Comparison of ENCODE assay signal across 15 cellular contexts in the genomic region with DNA sequence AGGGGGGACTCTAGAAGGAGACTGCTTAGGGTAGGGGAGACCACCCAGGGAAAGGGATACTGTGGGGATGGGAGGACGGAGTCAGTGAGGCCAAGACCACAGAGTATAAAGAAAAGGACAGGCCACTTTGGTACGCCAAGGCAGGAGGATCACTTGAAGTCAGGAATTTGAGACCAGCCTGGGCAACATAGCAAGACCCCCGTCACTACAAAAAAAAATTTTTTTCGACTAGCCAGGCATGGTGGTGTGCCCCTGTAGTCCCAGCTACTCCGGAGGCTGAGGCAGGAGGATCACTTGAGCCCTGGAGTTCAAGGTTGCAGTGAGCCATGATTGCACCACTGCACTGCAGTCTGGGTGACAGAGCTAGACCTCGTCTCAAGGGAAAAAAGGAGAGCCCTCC. TPM values are rescaled to one million over a fixed set of nuclear protein-coding genes. Genes with fewer than 3 reads are reported as not detected.
DNase-seq lines count a peak whose midpoint lies in the region; ATAC-seq and TF ChIP-seq lines count a peak whose summit lies in the region.
"Had no signal": no experiment of that assay in that cellular context is flagged by ENCODE, and none has a peak within 500 bp of the region (broad histone marks: within the 10 kb centered on the region; RNA-seq: fewer than 3 reads in every experiment).

No MANE protein-coding gene starts in this region.

- TF ChIP-seq CTCF in WTC11 (IDR thresholded peaks at IDR 0.05) = no peak
- no peak for TF ChIP-seq CTCF in spleen (IDR thresholded peaks at IDR 0.05 in 8 of 11, conservative IDR thresholded peaks at IDR 0.05 in 3 of 11)

- no peaks in the 10 kb centered on the region for H3K36me3 ChIP-seq in spleen
- H3K36me3 ChIP-seq: heart right ventricle, left ventricle myocardium inferior, upper lobe of right lung had no signal

- TF ChIP-seq POLR2A in spleen (IDR thresholded peaks at IDR 0.05) = no peak

- peak overlapping the region in 2 of 8 donors; percentile 48 to 50 for H3K27ac ChIP-seq in spleen
- H3K27ac ChIP-seq: heart right ventricle, left ventricle myocardium inferior, upper lobe of right lung had no signal

- WGBS in spleen, 5 donors = 79 to 91% (median 85%) methylated on average over 6 of the region's 6 CpGs

- no peak for ATAC-seq in activated T-cell treated with anti-CD3 and anti-CD28 coated beads, Interleukin-2, amount 50 U/mL, for 72 hours (replicated peaks in 1 of 2)
- no peak for ATAC-seq in WTC11
- ATAC-seq in HG03439 (IDR thresholded peaks at IDR 0.05; ENCODE audit: unreplicated experiment) = no peak
- ATAC-seq: heart right ventricle had no signal

- CTCF ChIA-PET in WTC11 (lab: Charles Lee) = interaction anchor here (1.0 to 1.3 kb wide), 3 partner anchors 15 to 90 kb away, joined by 3 to 7 read pairs (median 3); no protein-coding TSS in a partner anchor

- peak overlapping the region; percentile 75 to 76 for H3K4me3 Mint-ChIP-seq in activated T-cell treated with anti-CD3 and anti-CD28 coated beads, Interleukin-2, amount 50 U/mL, for 72 hours
- H3K4me3 Mint-ChIP-seq in WTC11 = no peak overlapping the region

- H3K27me3 Mint-ChIP-seq in activated T-cell treated with anti-CD3 and anti-CD28 coated beads, Interleukin-2, amount 50 U/mL, for 72 hours (ENCODE audit: low read depth) = no peaks in the 10 kb centered on the region
- H3K27me3 Mint-ChIP-seq in WTC11 (ENCODE audit: low read depth) = peaks cover 45% of the 10 kb centered on the region

- intact Hi-C loops in spleen (cut with DNase I; ENCODE audit: low total_unique reads) = no loop called here

- peaks cover 0 to 14% (median 11%) of the 10 kb centered on the region in 6 donors for H3K4me1 ChIP-seq in spleen
- H3K4me1 ChIP-seq: heart right ventricle, left ventricle myocardium inferior had no signal

- H3K9me3 Mint-ChIP-seq in activated T-cell treated with anti-CD3 and anti-CD28 coated beads, Interleukin-2, amount 50 U/mL, for 72 hours = no peaks in the 10 kb centered on the region
- no peaks in the 10 kb centered on the region for H3K9me3 Mint-ChIP-seq in WTC11

- H3K27me3 ChIP-seq in spleen (replicated peaks in 1 of 7) = peaks cover 0 to 18% (median 0%) of the 10 kb centered on the region in 7 donors
- H3K27me3 ChIP-seq: upper lobe of right lung had no signal

- peak overlapping the region in 1 of 8 donors; percentile 45 for H3K4me3 ChIP-seq in spleen
- H3K4me3 ChIP-seq: heart right ventricle, left ventricle myocardium inferior, upper lobe of right lung had no signal

- DNase-seq in activated T-cell treated with anti-CD3 and anti-CD28 coated beads, Interleukin-2, amount 50 U/mL, for 72 hours = no peak
- DNase-seq in activated T-cell treated with anti-CD3 and anti-CD28 coated beads, Interleukin-2, amount 50 U/mL, for 48 hours = no peak
- DNase-seq in WTC11 (ENCODE audit: low spot score) = no peak
- DNase-seq in spleen = peak; percentile 18
- no peak for DNase-seq in NCI-H2081 (lab: John Stamatoyannopoulos, UW)
- DNase-seq: caudate nucleus, heart right ventricle, left ventricle myocardium inferior, NCI-H1105, NCI-H446 had no signal

- no peaks in the 10 kb centered on the region for H3K36me3 Mint-ChIP-seq in activated T-cell treated with anti-CD3 and anti-CD28 coated beads, Interleukin-2, amount 50 U/mL, for 72 hours (ENCODE audit: insufficient read depth in 2 of 2)
- H3K36me3 Mint-ChIP-seq in WTC11 = no peaks in the 10 kb centered on the region

- POLR2A ChIA-PET in WTC11 (lab: Charles Lee) = no interaction called here

- H3K4me1 Mint-ChIP-seq in activated T-cell treated with anti-CD3 and anti-CD28 coated beads, Interleukin-2, amount 50 U/mL, for 72 hours (ENCODE audit: low read depth) = peaks cover 17% of the 10 kb centered on the region
- 0 out of 2 replicates have a peak, but pooled peaks cover 2% of the 10 kb centered on the region for H3K4me1 Mint-ChIP-seq in WTC11

- no peaks in the 10 kb centered on the region for H3K9me3 ChIP-seq in spleen
- H3K9me3 ChIP-seq: heart right ventricle, left ventricle myocardium inferior, upper lobe of right lung had no signal

- peak overlapping the region; percentile 39 for H3K27ac Mint-ChIP-seq in activated T-cell treated with anti-CD3 and anti-CD28 coated beads, Interleukin-2, amount 50 U/mL, for 72 hours
- no peak overlapping the region for H3K27ac Mint-ChIP-seq in WTC11

TF ChIP-seq in WTC11, 78 proteins besides CTCF, POLR2A, EP300 and RAD21:
- peak; percentile 89 for TF ChIP-seq ZNF121 (CRISPR knock-in tag; IDR thresholded peaks at IDR 0.05)
- no peak for TF ChIP-seq ZNF416 (CRISPR knock-in tag; IDR thresholded peaks at IDR 0.05)

RNA-seq across cellular contexts. Expression of gene IFNL3, which starts 6.6 kb away (rescaled TPM):
- under 1 TPM in 1 of 2 donors, not detected in 1; 0.53 TPM for total RNA-seq in activated T-cell treated with anti-CD3 and anti-CD28 coated beads, Interleukin-2, amount 50 U/mL, for 72 hours
- not detected in 3 replicates for total RNA-seq in WTC11 (2021)
- total RNA-seq in spleen = not detected
- polyA plus RNA-seq in spleen = not detected
- total RNA-seq: Daoy, H4, heart right ventricle, HT-29, left ventricle myocardium inferior, upper lobe of right lung had no signal
- polyA plus RNA-seq: heart right ventricle had no signal

RNA-seq across cellular contexts. Expression of gene IFNL4, which starts 10.4 kb away (rescaled TPM):
- total RNA-seq in activated T-cell treated with anti-CD3 and anti-CD28 coated beads, Interleukin-2, amount 50 U/mL, for 72 hours = not detected
- total RNA-seq in WTC11 (2021) = not detected in 3 replicates
- total RNA-seq in spleen = not detected
- polyA plus RNA-seq in spleen = not detected
- total RNA-seq: Daoy, H4, heart right ventricle, HT-29, left ventricle myocardium inferior, upper lobe of right lung had no signal
- polyA plus RNA-seq: heart right ventricle had no signal

RNA-seq across cellular contexts. Expression of gene IFNL2, which starts 30.0 kb away (rescaled TPM):
- under 1 TPM in 1 of 2 donors, not detected in 1; 0.46 TPM for total RNA-seq in activated T-cell treated with anti-CD3 and anti-CD28 coated beads, Interleukin-2, amount 50 U/mL, for 72 hours
- total RNA-seq in WTC11 (2021) (not detected in 3 replicates), spleen (not detected)
- not detected for polyA plus RNA-seq in spleen
- total RNA-seq: Daoy, H4, heart right ventricle, HT-29, left ventricle myocardium inferior, upper lobe of right lung had no signal
- polyA plus RNA-seq: heart right ventricle had no signal

RNA-seq across cellular contexts. Expression of gene SYCN, which starts 34.1 kb away (rescaled TPM):
- total RNA-seq in activated T-cell treated with anti-CD3 and anti-CD28 coated beads, Interleukin-2, amount 50 U/mL, for 72 hours = not detected
- total RNA-seq in WTC11 (2021) (0.37 to 1.1 TPM (median 0.77 TPM) in 3 replicates), spleen (not detected)
- polyA plus RNA-seq in spleen = not detected
- total RNA-seq: Daoy, H4, HT-29, left ventricle myocardium inferior, upper lobe of right lung had no signal
- polyA plus RNA-seq: heart right ventricle had no signal

RNA-seq across cellular contexts. Expression of gene NCCRP1, which starts 41.4 kb away (rescaled TPM):
- not detected for total RNA-seq in activated T-cell treated with anti-CD3 and anti-CD28 coated beads, Interleukin-2, amount 50 U/mL, for 72 hours
- 2.0 to 2.5 TPM (median 2.2 TPM) in 3 replicates for total RNA-seq in WTC11 (2021)
- under 1 TPM in 2 of 7 donors, not detected in 5; 0.13 to 0.28 TPM for total RNA-seq in spleen
- polyA plus RNA-seq in spleen = 1 to 10 TPM in 1 of 3 donors, under 1 TPM in 2; 0.12 to 1.7 (median 0.19) TPM
- total RNA-seq: H4, heart right ventricle, HT-29, left ventricle myocardium inferior had no signal
